Comparison of ENCODE assay signal across 10 cellular contexts in genomic region chr10:44382981-44383748, GRCh38. TPM values are rescaled to one million over a fixed set of nuclear protein-coding genes. Genes with fewer than 3 reads are reported as not detected.
DNase-seq lines count a peak whose midpoint lies in the region; ATAC-seq, FAIRE-seq and TF ChIP-seq lines count a peak whose summit lies in the region.
"Had no signal": no experiment of that assay in that cellular context is flagged by ENCODE, and none has a peak within 500 bp of the region (broad histone marks: within the 10 kb centered on the region; RNA-seq: fewer than 3 reads in every experiment).

No MANE protein-coding gene starts in this region.

- H3K9me3 ChIP-seq in kidney (ENCODE audit: control insufficient read depth in 1 of 2, low read length in 2 of 2): no peaks in the 10 kb centered on the region

- H3K36me3 ChIP-seq in kidney (ENCODE audit: control insufficient read depth in 1 of 2, insufficient read depth in 2 of 2, low read length in 2 of 2): no peaks in the 10 kb centered on the region

- peak overlapping the region; percentile 72 to 91 for H3K4me3 ChIP-seq in cardiac fibroblast (replicated peaks in 1 of 2; ENCODE audit: low read depth in 2 of 2, low read length in 2 of 2)
- peak overlapping the region; percentile 50 to 66 for H3K4me3 ChIP-seq in kidney (ENCODE audit: low read length in 2 of 2)
- peak overlapping the region; percentile 63 for H3K4me3 ChIP-seq in skeletal muscle cell (ENCODE audit: low read depth, low read length)

- ATAC-seq in HG03175 (IDR thresholded peaks at IDR 0.05; ENCODE audit: unreplicated experiment): no peak

- peak overlapping the region; percentile 32 to 61 for H3K9ac ChIP-seq in kidney (ENCODE audit: low read length in 2 of 2)

- TF ChIP-seq CTCF in cardiac fibroblast (IDR thresholded peaks at IDR 0.05; ENCODE audit: low read depth, low read length) (no peak), kidney (IDR thresholded peaks at IDR 0.05; ENCODE audit: borderline replicate concordance, extremely low read depth, insufficient read depth) (no peak)

- DNase-seq in GM03348 (ENCODE audit: low spot score): peak; percentile 43
- DNase-seq in cardiac fibroblast (ENCODE audit: low read depth in 2 of 2): no peak
- peak; percentile 53 for DNase-seq in kidney
- no peak for DNase-seq in skeletal muscle cell (ENCODE audit: low read depth)
- DNase-seq in stimulated activated CD4-positive, alpha-beta T cell treated with anti-CD3 and anti-CD28 coated beads, Interleukin-1b, Interleukin-23, amount 100 ng/mL, for 48 hours: no peak
- no peak for DNase-seq in NCI-H1930 (lab: John Stamatoyannopoulos, UW)
- DNase-seq in EL: no peak
- DNase-seq: CD4-positive, CD25-positive, alpha-beta regulatory T cell; midbrain had no signal

- intact Hi-C loops in kidney (cut with DNase I): loop anchor here (5.0 kb wide), 1 partner anchor 696 kb away; no protein-coding TSS in a partner anchor

- FAIRE-seq in kidney (lab: Jason Lieb, UNC): no peak

- H3K27ac ChIP-seq in kidney (ENCODE audit: low read depth in 2 of 2, low read length in 2 of 2): peak overlapping the region in 1 of 2 donors; percentile 23

- peaks cover 0 to 5% of the 10 kb centered on the region in 2 donors for H3K4me1 ChIP-seq in kidney (ENCODE audit: control insufficient read depth in 1 of 2, insufficient read depth in 1 of 2, low read depth in 1 of 2, low read length in 2 of 2)

RNA-seq across cellular contexts. Expression of gene CXCL12, which starts 1.7 kb away (rescaled TPM):
- total RNA-seq in kidney: 99.5 TPM
- 111 TPM for polyA plus RNA-seq in kidney (ENCODE audit: insufficient read depth, low read depth, low replicate concordance)
- total RNA-seq: CD4-positive, CD25-positive, alpha-beta regulatory T cell had no signal
- polyA plus RNA-seq: CD4-positive, CD25-positive, alpha-beta regulatory T cell had no signal

Comparison
In these comparisons a context has a peak if more than half of its experiments do, and no peak if none do; other contexts are left out.
1. DNase-seq: peak in GM03348 (single experiment) and kidney (single experiment); none in cardiac fibroblast (0 of 2), skeletal muscle cell (single experiment), stimulated activated CD4-positive, alpha-beta T cell treated with anti-CD3 and anti-CD28 coated beads, Interleukin-1b, Interleukin-23, amount 100 ng/mL, for 48 hours (single experiment), NCI-H1930 (0 of 2) and EL (single experiment).
2. Peak in every context shown above with its lines, with median percentiles within 50 percentile points of each other: H3K4me3 ChIP-seq.